ENCODE assay signal across 25 cellular contexts in genomic region chr10:123642697-123643096, GRCh38. TPM values are rescaled to one million over a fixed set of nuclear protein-coding genes. Genes with fewer than 3 reads are reported as not detected.
DNase-seq lines count a peak whose midpoint lies in the region; ATAC-seq, FAIRE-seq and TF ChIP-seq lines count a peak whose summit lies in the region.
"Had no signal": no experiment of that assay in that cellular context is flagged by ENCODE, and none has a peak within 500 bp of the region (broad histone marks: within the 10 kb centered on the region; RNA-seq: fewer than 3 reads in every experiment).

No MANE protein-coding gene starts in this region.

- FAIRE-seq in K562 (lab: Jason Lieb, UNC): no peak
- FAIRE-seq: kidney had no signal

- 13% methylated on average over 8 of the region's 8 CpGs for WGBS in K562 (ENCODE audit: insufficient coverage, low coverage, missing lambda C conversion rate)
- WGBS in right lobe of liver (ENCODE audit: insufficient coverage, low coverage, low lambda C conversion rate, missing lambda C conversion rate): 39% methylated on average over 8 of the region's 8 CpGs

- H3K4me1 ChIP-seq in K562 (replicated peaks in 1 of 2; ENCODE audit: control insufficient read depth in 2 of 2, insufficient read depth in 2 of 2, low read length in 2 of 2): no peaks in the 10 kb centered on the region
- no peaks in the 10 kb centered on the region for H3K4me1 ChIP-seq in right lobe of liver
- no peaks in the 10 kb centered on the region for H3K4me1 ChIP-seq in PC-9 (replicated peaks; ENCODE audit: insufficient read depth)
- H3K4me1 ChIP-seq: heart left ventricle, uterus had no signal

- H3K36me3 ChIP-seq in K562 (ENCODE audit: control insufficient read depth, insufficient read depth, low read length): no peaks in the 10 kb centered on the region
- H3K36me3 ChIP-seq in right lobe of liver: no peaks in the 10 kb centered on the region
- no peaks in the 10 kb centered on the region for H3K36me3 ChIP-seq in PC-9 (ENCODE audit: low read depth)
- H3K36me3 ChIP-seq: heart left ventricle, uterus had no signal

- H3K9ac ChIP-seq in K562 (ENCODE audit: insufficient read depth in 1 of 2, low read depth in 2 of 2, low read length in 2 of 2): no peak overlapping the region

- H3K27ac Mint-ChIP-seq in HFFc6 (no peak overlapping the region), chondrocyte (ENCODE audit: unreplicated experiment) (no peak overlapping the region)
- H3K27ac Mint-ChIP-seq: activated B cell treated with CpG ODN at 0.5 μM for 24 hours; CD4-positive, alpha-beta memory T cell; stimulated activated naive CD8-positive, alpha-beta T cell treated with anti-CD3 and anti-CD28 coated beads, Interleukin-15, Interleukin-2, amounts not matched to agents 100 ng/mL and 50 ng/mL, for 24 hours; T-helper 1 cell treated with Interleukin-12 subunit alpha and Interleukin-12 subunit beta and Interleukin-4 antibody, amounts not matched to agents 30 μg/mL and 1 μg/mL, for 36 hours had no signal

- CTCF ChIA-PET in K562 (lab: Yijun Ruan, JAX; ENCODE audit: low intra/inter-chr PET ratio): no interaction called here
- CTCF ChIA-PET in PC-9 (lab: Charles Lee): no interaction called here

- no peak for TF ChIP-seq RAD21 in K562 (CRISPR knock-in tag; conservative IDR thresholded peaks at IDR 0.05 in 1 of 2, IDR thresholded peaks at IDR 0.05 in 1 of 2)

- H3F3A ChIP-seq in PC-9 (ENCODE audit: insufficient read depth, low read depth): no peaks in the 10 kb centered on the region

- TF ChIP-seq EP300 in K562 (IDR thresholded peaks at IDR 0.05; ENCODE audit: low read length): no peak

- H3K36me3 Mint-ChIP-seq in HFFc6 (ENCODE audit: low read depth): no peaks in the 10 kb centered on the region
- H3K36me3 Mint-ChIP-seq in chondrocyte (ENCODE audit: low read depth): no peaks in the 10 kb centered on the region
- H3K36me3 Mint-ChIP-seq: CD4-positive, alpha-beta memory T cell had no signal

- no peak overlapping the region for H3K27ac ChIP-seq in 22Rv1
- H3K27ac ChIP-seq in K562 (ENCODE audit: extremely low read depth, low read depth, low read length): no peak overlapping the region
- no peak overlapping the region for H3K27ac ChIP-seq in right lobe of liver
- H3K27ac ChIP-seq in PC-9: no peak overlapping the region
- H3K27ac ChIP-seq: heart left ventricle, HL-60, uterus had no signal

- H3K4me2 ChIP-seq in K562 (ENCODE audit: insufficient read depth, low read length): no peak overlapping the region
- no peak overlapping the region for H3K4me2 ChIP-seq in PC-9

- peaks cover 32% of the 10 kb centered on the region; the same call in 1 of the 2 replicates for H3K4me1 Mint-ChIP-seq in HFFc6 (ENCODE audit: low read depth)
- H3K4me1 Mint-ChIP-seq in chondrocyte (ENCODE audit: low read depth): no peaks in the 10 kb centered on the region
- H3K4me1 Mint-ChIP-seq: activated B cell treated with CpG ODN at 0.5 μM for 24 hours; CD4-positive, alpha-beta memory T cell had no signal

- POLR2A ChIA-PET in K562 (lab: Yijun Ruan, JAX): interaction anchor here (0.8 kb wide), 1 partner anchor 214 kb away, joined by 3 read pairs; no protein-coding TSS in a partner anchor
- POLR2A ChIA-PET in PC-9 (lab: Charles Lee; ENCODE audit: unreplicated experiment): no interaction called here

- TF ChIP-seq POLR2A in K562 (conservative IDR thresholded peaks at IDR 0.05) (no peak), right lobe of liver (IDR thresholded peaks at IDR 0.05) (no peak)

- no peak for ATAC-seq in K562
- ATAC-seq in right lobe of liver: peak; percentile 13 to 70 (median 53)
- ATAC-seq: heart left ventricle had no signal

- H3K4me3 ChIP-seq in K562: no peak overlapping the region
- no peak overlapping the region for H3K4me3 ChIP-seq in right lobe of liver
- H3K4me3 ChIP-seq in PC-9: no peak overlapping the region
- H3K4me3 ChIP-seq: heart left ventricle, uterus had no signal

- peaks cover 0 to 4% of the 10 kb centered on the region in 2 experiments; a peak in 1 of 5 replicates for H3K27me3 ChIP-seq in K562 (ENCODE audit: control insufficient read depth in 2 of 2, insufficient read depth in 2 of 2, low read length in 2 of 2)
- H3K27me3 ChIP-seq in right lobe of liver: no peaks in the 10 kb centered on the region
- H3K27me3 ChIP-seq in PC-9 (ENCODE audit: insufficient read depth, low read depth): peaks cover 11% of the 10 kb centered on the region; the same call in 1 of the 2 replicates
- H3K27me3 ChIP-seq: uterus had no signal

- H3K9me3 ChIP-seq in K562 (replicated peaks; ENCODE audit: control insufficient read depth, insufficient read depth, low read depth, low read length) (no peaks in the 10 kb centered on the region), right lobe of liver (no peaks in the 10 kb centered on the region), PC-9 (ENCODE audit: insufficient read depth, low read depth) (no peaks in the 10 kb centered on the region)
- H3K9me3 ChIP-seq: heart left ventricle, uterus had no signal

- H4K20me1 ChIP-seq in K562 (replicated peaks; ENCODE audit: control insufficient read depth, insufficient read depth, low read length): no peaks in the 10 kb centered on the region
- H4K20me1 ChIP-seq in PC-9 (ENCODE audit: insufficient read depth): no peaks in the 10 kb centered on the region

- H3K9me3 Mint-ChIP-seq in HFFc6: peaks cover 7% of the 10 kb centered on the region; the same call in 1 of the 2 replicates
- H3K9me3 Mint-ChIP-seq in chondrocyte (ENCODE audit: low read depth): no peaks in the 10 kb centered on the region
- H3K9me3 Mint-ChIP-seq: activated B cell treated with CpG ODN at 0.5 μM for 24 hours; stimulated activated naive CD8-positive, alpha-beta T cell treated with anti-CD3 and anti-CD28 coated beads, Interleukin-15, Interleukin-2, amounts not matched to agents 100 ng/mL and 50 ng/mL, for 24 hours; T-helper 1 cell treated with Interleukin-12 subunit alpha and Interleukin-12 subunit beta and Interleukin-4 antibody, amounts not matched to agents 30 μg/mL and 1 μg/mL, for 36 hours had no signal

- DNase-seq in HFFc6 (no peak), K562 (ENCODE audit: extremely low read depth in 1 of 4, low spot score in 3 of 4) (no peak), right lobe of liver (peak in 1 of 3 donors; percentile 31), PC-9 (no peak), chondrocyte (ENCODE audit: low spot score) (no peak)
- DNase-seq in activated naive CD4-positive, alpha-beta T cell treated with Interleukin-2 at 50 U/mL for 16 hours: no peak
- no peak for DNase-seq in activated CD4-positive, alpha-beta T cell treated with anti-CD3 and anti-CD28 coated beads, Interleukin-2, amount 50 U/mL, for 4 hours
- DNase-seq: activated B cell treated with CpG ODN at 0.5 μM for 24 hours; activated CD8-positive, alpha-beta memory T cell treated with anti-CD3 and anti-CD28 coated beads for 24 hours; CD4-positive, alpha-beta memory T cell; effector CD4-positive, alpha-beta T cell; heart left ventricle; kidney; NCI-H1436; NCI-H226; retina; SHP77 treated with DMSO at 0.1 percent for 48 hours; stimulated activated CD4-positive, alpha-beta T cell treated with anti-CD3 and anti-CD28 coated beads, Interleukin-15, amount 100 ng/mL, for 24 hours; uterus had no signal

- H3K27me3 Mint-ChIP-seq in HFFc6 (ENCODE audit: insufficient read depth) (peaks cover 6% of the 10 kb centered on the region; the same call in 1 of the 2 replicates), chondrocyte (ENCODE audit: low read depth) (no peaks in the 10 kb centered on the region)

- BruUV-seq in K562 (replicated peaks; lab: Mats Ljungman, UMichigan): no TSS peak
- no TSS peak for BruUV-seq in PC-9 (replicated peaks; lab: Mats Ljungman, UMichigan)

- intact Hi-C loops in K562 (cut with micrococcal nuclease): no loop called here
- intact Hi-C loops in right lobe of liver (cut with DNase I): no loop called here
- intact Hi-C loops in PC-9 (cut with micrococcal nuclease; ENCODE audit: unreplicated experiment): no loop called here

- H3K79me2 ChIP-seq in K562 (ENCODE audit: control insufficient read depth, insufficient read depth, low read length) (no peaks in the 10 kb centered on the region), PC-9 (ENCODE audit: low read depth) (no peaks in the 10 kb centered on the region)

- H3K4me3 Mint-ChIP-seq in HFFc6: no peak overlapping the region
- no peak overlapping the region for H3K4me3 Mint-ChIP-seq in chondrocyte (ENCODE audit: unreplicated experiment)
- H3K4me3 Mint-ChIP-seq: activated B cell treated with CpG ODN at 0.5 μM for 24 hours; CD4-positive, alpha-beta memory T cell; stimulated activated naive CD8-positive, alpha-beta T cell treated with anti-CD3 and anti-CD28 coated beads, Interleukin-15, Interleukin-2, amounts not matched to agents 100 ng/mL and 50 ng/mL, for 24 hours; T-helper 1 cell treated with Interleukin-12 subunit alpha and Interleukin-12 subunit beta and Interleukin-4 antibody, amounts not matched to agents 30 μg/mL and 1 μg/mL, for 36 hours had no signal

- H2AFZ ChIP-seq in K562 (ENCODE audit: low read depth, low read length) (no peak overlapping the region), PC-9 (no peak overlapping the region)

- H3K9me2 ChIP-seq in PC-9 (ENCODE audit: insufficient read depth): no peaks in the 10 kb centered on the region

- in situ Hi-C loops in K562 (cut with MboI): no loop called here

- no peaks in the 10 kb centered on the region for H3K9me1 ChIP-seq in K562 (ENCODE audit: control insufficient read depth, insufficient read depth, low read length)

- TF ChIP-seq CTCF in 22Rv1 (IDR thresholded peaks at IDR 0.05): peak; percentile 25
- peak; percentile 22; the same call in 1 of the 2 replicates for TF ChIP-seq CTCF in HFFc6 (IDR thresholded peaks at IDR 0.05)
- no peak for TF ChIP-seq CTCF in K562 (IDR thresholded peaks at IDR 0.05 in 2 of 3, conservative IDR thresholded peaks at IDR 0.05 in 1 of 3; ENCODE audit: insufficient read depth in 2 of 3, low read depth in 1 of 3, low read length in 3 of 3)
- TF ChIP-seq CTCF in right lobe of liver (IDR thresholded peaks at IDR 0.05): peak in 1 of 4 donors; percentile 30
- TF ChIP-seq CTCF in PC-9 (conservative IDR thresholded peaks at IDR 0.05): no peak
- TF ChIP-seq CTCF in chondrocyte (IDR thresholded peaks at IDR 0.05): no peak

RNA-seq across cellular contexts. Expression of gene GPR26, which starts 23.5 kb away (rescaled TPM):
- not detected for total RNA-seq in HFFc6 (2021; fragmentation: NEBNext Ultra II Directional; extraction: Animal tissue kit (Norgen Biotek cat#: 25700))
- total RNA-seq in K562 (2011; cell fraction: chromatin; rRNA removed; ENCODE audit: low replicate concordance): not detected in 2 replicates
- not detected in 2 replicates for total RNA-seq in K562 (2011; cell fraction: nucleolus; rRNA removed)
- not detected in 2 replicates for total RNA-seq in K562 (2011; cell fraction: nucleoplasm; rRNA removed)
- total RNA-seq in K562 (2014; rRNA removed): not detected in 2 replicates
- not detected in 2 replicates for total RNA-seq in K562 (2014; rRNA removed; fragmentation: Illumina TruSeq; extraction: Trizol)
- total RNA-seq in K562 (2015; rRNA removed; fragmentation: Illumina TruSeq; extraction: Trizol): not detected in 2 replicates
- total RNA-seq in K562 (2021): not detected in 2 replicates
- not detected in 2 replicates for polyA plus RNA-seq in K562 (2011; rRNA removed)
- not detected in 2 replicates for polyA plus RNA-seq in K562 (2011; cell fraction: cytosol; rRNA removed)
- polyA plus RNA-seq in K562 (2011; cell fraction: nucleus; rRNA removed): not detected in 2 replicates
- polyA plus RNA-seq in K562 (2012): not detected in 2 replicates
- polyA plus RNA-seq in K562 (2014; fragmentation: Illumina TruSeq; extraction: Trizol): not detected in 2 replicates
- not detected for polyA plus RNA-seq in K562 (2014; fragmentation: Nextera tagmentation; extraction: Ambion mirVana)
- polyA plus RNA-seq in K562 (2014; rRNA removed): not detected in 2 replicates
- not detected in 2 replicates for polyA minus RNA-seq in K562 (2011; rRNA and poly(A)+ RNA removed)
- not detected in 2 replicates for polyA minus RNA-seq in K562 (2011; cell fraction: cytosol; rRNA and poly(A)+ RNA removed)
- not detected in 2 replicates for polyA minus RNA-seq in K562 (2011; cell fraction: nucleus; rRNA and poly(A)+ RNA removed)
- not detected for total RNA-seq in right lobe of liver
- total RNA-seq in PC-9 (2021): not detected in 2 replicates
- total RNA-seq in chondrocyte: not detected in 3 replicates
- total RNA-seq: activated B cell treated with CpG ODN at 0.5 μM for 24 hours; CD4-positive, alpha-beta memory T cell; fibroblast of lung; heart left ventricle; kidney; uterus had no signal
- polyA plus RNA-seq: AG04450; CD4-positive, alpha-beta memory T cell; fibroblast of lung; heart left ventricle had no signal

Comparison
In these comparisons a context has a peak if more than half of its experiments do, and no peak if none do; other contexts are left out.
1. CTCF ChIP-seq: peak in 22Rv1 (single experiment) and HFFc6 (single experiment); none in K562 (0 of 3), PC-9 (single experiment) and chondrocyte (single experiment).